In genomic region chr6:89582669-89583325, GRCh38 we compare ENCODE assay signal across 24 cellular contexts. TPM values are rescaled to one million over a fixed set of nuclear protein-coding genes. Genes with fewer than 3 reads are reported as not detected.
DNase-seq lines count a peak whose midpoint lies in the region; ATAC-seq and TF ChIP-seq lines count a peak whose summit lies in the region.
"Had no signal": no experiment of that assay in that cellular context is flagged by ENCODE, and none has a peak within 500 bp of the region (broad histone marks: within the 10 kb centered on the region; RNA-seq: fewer than 3 reads in every experiment).

No MANE protein-coding gene starts in this region.

- H3K27me3 ChIP-seq in mesendoderm (ENCODE audit: insufficient read depth, low read length, poor library complexity), result no peaks in the 10 kb centered on the region
- H3K27me3 ChIP-seq: ascending aorta, cardiac muscle cell had no signal

- H3K18ac ChIP-seq in mesendoderm (ENCODE audit: low read length), result no peak overlapping the region

- peak overlapping the region; percentile 54 for H2BK5ac ChIP-seq in mesendoderm (ENCODE audit: low read length)

- H3K4ac ChIP-seq in mesendoderm (ENCODE audit: low read depth, low read length), result no peak overlapping the region

- peak overlapping the region; percentile 16 for H2BK120ac ChIP-seq in mesendoderm (ENCODE audit: low read depth, low read length)

- no peak overlapping the region for H2BK15ac ChIP-seq in mesendoderm (replicated peaks; ENCODE audit: low read depth)

- ATAC-seq in HG02610 (IDR thresholded peaks at IDR 0.05; ENCODE audit: unreplicated experiment) (peak; percentile 85), GM21447 (IDR thresholded peaks at IDR 0.05; ENCODE audit: unreplicated experiment) (no peak), omental fat pad (ENCODE audit: low FRiP score) (no peak)
- ATAC-seq: K562; stimulated activated effector memory CD8-positive, alpha-beta T cell treated with anti-CD3 and anti-CD28 coated beads, Interleukin-12 subunit alpha, Interleukin-12 subunit beta, amount 100 ng/mL, for 72 hours; T-cell had no signal

- no peak overlapping the region for H4K8ac ChIP-seq in mesendoderm (ENCODE audit: low read depth, low read length)

- H3K4me1 ChIP-seq in mesendoderm (ENCODE audit: control insufficient read depth, low read depth, low read length), result peaks cover 17% of the 10 kb centered on the region

- H2AK5ac ChIP-seq in mesendoderm (ENCODE audit: low read length), result peak overlapping the region; percentile 8

- no peak overlapping the region for H3K23ac ChIP-seq in mesendoderm (ENCODE audit: low read length)

- H3K79me2 ChIP-seq in mesendoderm (ENCODE audit: control insufficient read depth, insufficient read depth, low read length), result no peaks in the 10 kb centered on the region

- H3K36me3 ChIP-seq in mesendoderm (ENCODE audit: control insufficient read depth, insufficient read depth, low read length), result no peaks in the 10 kb centered on the region
- H3K36me3 ChIP-seq: ascending aorta, cardiac muscle cell had no signal

- no peak for TF ChIP-seq CTCF in omental fat pad (IDR thresholded peaks at IDR 0.05)

- no peak overlapping the region for H3K4me2 ChIP-seq in mesendoderm (ENCODE audit: low read length)

- H4K5ac ChIP-seq in mesendoderm (ENCODE audit: low read length), result no peak overlapping the region

- H3K79me1 ChIP-seq in mesendoderm (ENCODE audit: low read length), result peaks cover 2% of the 10 kb centered on the region

- H3K56ac ChIP-seq in mesendoderm (ENCODE audit: low read length), result peak overlapping the region; percentile 34

- no peak overlapping the region for H3K4me3 ChIP-seq in mesendoderm (ENCODE audit: low read length)
- H3K4me3 ChIP-seq: ascending aorta, cardiac muscle cell, GM23248, K562 had no signal

- peak; percentile 43 for DNase-seq in DMS79 treated with DMSO at 0.1 percent for 48 hours (lab: John Stamatoyannopoulos, UW)
- peak; percentile 53 for DNase-seq in NCI-H69 (lab: John Stamatoyannopoulos, UW)
- peak; percentile 46 for DNase-seq in mesendoderm
- DNase-seq in LoVo (ENCODE audit: low spot score), result no peak
- DNase-seq in omental fat pad (ENCODE audit: low spot score), result no peak
- no peak for DNase-seq in 8988T
- DNase-seq: activated CD4-positive, alpha-beta T cell treated with anti-CD3 and anti-CD28 coated beads, Interleukin-2, amount 10 ng/mL, durations not matched to agents 24 days and 14 days; activated gamma-delta T cell treated with Interleukin-2 at 50 U/mL for 16 hours; activated T-cell treated with anti-CD3 and anti-CD28 coated beads, Interleukin-2, amount 50 U/mL, for 24 hours; Calu3; GM23248; hypothalamus; NCI-H1105; NCI-H2081; NCI-H226; nephron progenitor cell; T-cell had no signal

- no peak overlapping the region for H3K9ac ChIP-seq in mesendoderm (ENCODE audit: low read length)
- H3K9ac ChIP-seq: GM23248 had no signal

- H3K27ac ChIP-seq in mesendoderm (ENCODE audit: low read depth, low read length), result peak overlapping the region; percentile 26
- H3K27ac ChIP-seq: ascending aorta, cardiac muscle cell, GM23248, RWPE1 had no signal

- no CpG with 5 or more reads among the region's 4 CpGs for WGBS in mesendoderm (ENCODE audit: extremely low coverage, insufficient coverage, low lambda C conversion rate)

RNA-seq across cellular contexts. Expression of gene LYRM2, which starts 55.8 kb away (rescaled TPM):
- polyA plus RNA-seq in mesendoderm (2013, experiment 1 of 2), result 30.4 TPM
- 30.0 TPM for polyA plus RNA-seq in mesendoderm (2013, experiment 2 of 2)
- total RNA-seq in omental fat pad, result 10 to 100 TPM; 12.7 to 21.3 (median 20.3) TPM

Comparison
In these comparisons a context has a peak if more than half of its experiments do, and no peak if none do; other contexts are left out.
1. DNase-seq: peak in DMS79 treated with DMSO at 0.1 percent for 48 hours (single experiment), NCI-H69 (single experiment) and mesendoderm (single experiment); none in LoVo (single experiment), omental fat pad (single experiment) and 8988T (single experiment).